In the genomic region with DNA sequence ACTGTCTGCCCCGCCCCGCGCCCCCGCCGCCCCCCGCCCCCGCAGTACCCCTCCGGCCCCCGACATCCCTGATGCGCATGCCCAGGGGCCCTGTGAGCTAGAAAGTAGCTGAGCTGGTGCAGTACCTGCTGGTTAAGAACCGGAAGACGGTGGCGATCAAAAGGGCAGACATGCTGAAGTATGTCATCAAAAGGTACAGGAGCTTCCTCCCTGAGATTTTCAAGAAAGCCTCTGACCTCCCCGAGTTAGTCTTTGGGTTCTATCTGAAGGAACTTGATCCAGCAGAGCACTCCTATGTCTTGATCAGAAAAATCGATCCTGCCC, we compare ENCODE assay signal across 17 cellular contexts. TPM values are rescaled to one million over a fixed set of nuclear protein-coding genes. Genes with fewer than 3 reads are reported as not detected.
DNase-seq lines count a peak whose midpoint lies in the region; ATAC-seq lines count a peak whose summit lies in the region.
"Not testable (repeated sequence)": the region's sequence is repeated elsewhere in the genome, so short reads cannot be mapped to it uniquely, and the experiment has no call there.
"Had no signal": no experiment of that assay in that cellular context is flagged by ENCODE, and none has a peak within 500 bp of the region (broad histone marks: within the 10 kb centered on the region; RNA-seq: fewer than 3 reads in every experiment).

No MANE protein-coding gene starts in this region.

- not testable (repeated sequence) for H3K9me3 Mint-ChIP-seq in CD4-positive, CD25-positive, alpha-beta regulatory T cell; activated T-cell treated with anti-CD3 and anti-CD28 coated beads, Interleukin-2, amount 50 U/mL, for 4 hours; memory B cell

- H3K4me3 ChIP-seq in CD4-positive, CD25-positive, alpha-beta regulatory T cell (ENCODE audit: low read depth, low read length): not testable (repeated sequence)

- not testable (repeated sequence) for H3K36me3 Mint-ChIP-seq in CD4-positive, CD25-positive, alpha-beta regulatory T cell; activated T-cell treated with anti-CD3 and anti-CD28 coated beads, Interleukin-2, amount 50 U/mL, for 4 hours (ENCODE audit: insufficient read depth); memory B cell

- not testable (repeated sequence) for H3K27me3 Mint-ChIP-seq in CD4-positive, CD25-positive, alpha-beta regulatory T cell; activated T-cell treated with anti-CD3 and anti-CD28 coated beads, Interleukin-2, amount 50 U/mL, for 4 hours (ENCODE audit: low read depth); memory B cell

- DNase-seq in CD4-positive, CD25-positive, alpha-beta regulatory T cell; activated T-cell treated with anti-CD3 and anti-CD28 coated beads, Interleukin-2, amount 50 U/mL, for 4 hours; memory B cell (ENCODE audit: low spot score in 2 of 2): not testable (repeated sequence)

- peak; percentile 80 to 87 for ATAC-seq in CD4-positive, CD25-positive, alpha-beta regulatory T cell (ENCODE audit: low read depth in 2 of 2)
- peak; percentile 79 for ATAC-seq in GM18870 (IDR thresholded peaks at IDR 0.05; ENCODE audit: unreplicated experiment)
- ATAC-seq in GM21360 (IDR thresholded peaks at IDR 0.05; ENCODE audit: unreplicated experiment): peak; percentile 64
- peak; percentile 61 for ATAC-seq in HG02588 (IDR thresholded peaks at IDR 0.05; ENCODE audit: unreplicated experiment)
- peak; percentile 55 for ATAC-seq in HG03103 (IDR thresholded peaks at IDR 0.05; ENCODE audit: low read depth, unreplicated experiment)
- ATAC-seq in HG03521 (IDR thresholded peaks at IDR 0.05; ENCODE audit: unreplicated experiment): peak; percentile 53
- peak; percentile 77 for ATAC-seq in activated T-cell treated with anti-CD3 and anti-CD28 coated beads, Interleukin-2, amount 50 U/mL, for 4 hours
- ATAC-seq in memory B cell (ENCODE audit: low read depth): peak; percentile 79

- H3K4me3 Mint-ChIP-seq in CD4-positive, CD25-positive, alpha-beta regulatory T cell; activated T-cell treated with anti-CD3 and anti-CD28 coated beads, Interleukin-2, amount 50 U/mL, for 4 hours; memory B cell: not testable (repeated sequence)

- not testable (repeated sequence) for H3K36me3 ChIP-seq in CD4-positive, CD25-positive, alpha-beta regulatory T cell (ENCODE audit: control insufficient read depth, insufficient read depth, low read length)

- not testable (repeated sequence) for H3K27ac ChIP-seq in CD4-positive, CD25-positive, alpha-beta regulatory T cell (ENCODE audit: insufficient read depth, low read length, poor library complexity, severe bottlenecking)

- not testable (repeated sequence) for H3K9me3 ChIP-seq in CD4-positive, CD25-positive, alpha-beta regulatory T cell (ENCODE audit: control insufficient read depth in 2 of 2, low read length in 2 of 2)

- H3K4me1 ChIP-seq in CD4-positive, CD25-positive, alpha-beta regulatory T cell (ENCODE audit: control insufficient read depth, insufficient read depth, low read length, poor library complexity, severe bottlenecking): not testable (repeated sequence)

- H3K4me1 Mint-ChIP-seq in CD4-positive, CD25-positive, alpha-beta regulatory T cell; activated T-cell treated with anti-CD3 and anti-CD28 coated beads, Interleukin-2, amount 50 U/mL, for 4 hours (ENCODE audit: low read depth); memory B cell: not testable (repeated sequence)

- H3K27ac Mint-ChIP-seq in CD4-positive, CD25-positive, alpha-beta regulatory T cell; memory B cell: not testable (repeated sequence)

- H3K27me3 ChIP-seq in CD4-positive, CD25-positive, alpha-beta regulatory T cell (ENCODE audit: control insufficient read depth, insufficient read depth, low read length): not testable (repeated sequence)

RNA-seq across cellular contexts. Expression of a gene that starts 0.7 kb away (rescaled TPM):
- total RNA-seq in CD4-positive, CD25-positive, alpha-beta regulatory T cell: 1.3 TPM
- 1 to 10 TPM in 1 of 4 donors, under 1 TPM in 3; 0.31 to 1.7 (median 0.47) TPM for polyA plus RNA-seq in CD4-positive, CD25-positive, alpha-beta regulatory T cell
- not detected for total RNA-seq in activated T-cell treated with anti-CD3 and anti-CD28 coated beads, Interleukin-2, amount 50 U/mL, for 4 hours
- total RNA-seq: A172, esophagus squamous epithelium, glomerular endothelial cell, IMR-90, left ventricle myocardium inferior, osteoblast, SJCRH30, stomach had no signal
- polyA plus RNA-seq: IMR-90 had no signal

RNA-seq across cellular contexts. Expression of a gene that starts 5.0 kb away (rescaled TPM):
- total RNA-seq in CD4-positive, CD25-positive, alpha-beta regulatory T cell: not detected
- polyA plus RNA-seq in CD4-positive, CD25-positive, alpha-beta regulatory T cell: not detected
- total RNA-seq in activated T-cell treated with anti-CD3 and anti-CD28 coated beads, Interleukin-2, amount 50 U/mL, for 4 hours: not detected
- total RNA-seq: A172, esophagus squamous epithelium, glomerular endothelial cell, IMR-90, left ventricle myocardium inferior, osteoblast, SJCRH30, stomach, upper lobe of left lung had no signal
- polyA plus RNA-seq: IMR-90, stomach had no signal

RNA-seq across cellular contexts. Expression of a gene that starts 30.6 kb away (rescaled TPM):
- total RNA-seq in CD4-positive, CD25-positive, alpha-beta regulatory T cell: not detected
- polyA plus RNA-seq in CD4-positive, CD25-positive, alpha-beta regulatory T cell: not detected
- total RNA-seq in activated T-cell treated with anti-CD3 and anti-CD28 coated beads, Interleukin-2, amount 50 U/mL, for 4 hours: not detected
- total RNA-seq: A172, esophagus squamous epithelium, glomerular endothelial cell, IMR-90, left ventricle myocardium inferior, osteoblast, SJCRH30, stomach, upper lobe of left lung had no signal
- polyA plus RNA-seq: IMR-90, stomach had no signal
